Comparison of ENCODE assay signal across 20 cellular contexts in the genomic region with DNA sequence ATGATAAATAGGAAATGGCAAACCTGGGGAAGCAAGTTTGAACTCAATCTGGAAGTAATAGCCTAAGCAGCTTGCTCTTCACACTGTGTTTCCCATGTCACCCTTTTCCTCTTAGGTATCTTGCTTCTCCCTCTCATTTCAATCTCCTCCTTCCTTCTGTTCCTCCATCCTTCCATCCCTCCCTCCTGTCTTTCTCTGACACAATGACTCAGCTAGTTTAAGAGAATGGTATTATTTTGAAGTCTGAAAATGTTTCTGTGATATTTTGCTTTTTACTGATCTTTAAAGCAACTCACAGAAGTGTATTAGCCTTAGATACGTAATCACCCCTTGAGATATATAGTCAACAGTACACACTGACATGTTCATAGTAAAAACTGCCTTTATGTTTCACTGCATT. TPM values are rescaled to one million over a fixed set of nuclear protein-coding genes. Genes with fewer than 3 reads are reported as not detected.
A peak's percentile ranks its signal among the peaks of the same experiment; 100 is the strongest.
DNase-seq lines count a peak whose midpoint lies in the region; ATAC-seq and TF ChIP-seq lines count a peak whose summit lies in the region.
"Had no signal": no experiment of that assay in that cellular context is flagged by ENCODE, and none has a peak within 500 bp of the region (broad histone marks: within the 10 kb centered on the region; RNA-seq: fewer than 3 reads in every experiment).

No MANE protein-coding gene starts in this region.

- peak overlapping the region; percentile 46 to 74 for H3K27ac Mint-ChIP-seq in activated naive CD4-positive, alpha-beta T cell treated with anti-CD3 and anti-CD28 coated beads, Interleukin-2, amount 50 U/mL, for 72 hours
- peak overlapping the region; percentile 71 for H3K27ac Mint-ChIP-seq in neural crest cell (ENCODE audit: unreplicated experiment)

- H3K4me1 Mint-ChIP-seq in neural crest cell = no peaks in the 10 kb centered on the region

- H3K9me3 ChIP-seq in HUES6 (ENCODE audit: control insufficient read depth, insufficient read depth, low read depth, low read length) = no peaks in the 10 kb centered on the region
- H3K9me3 ChIP-seq: HAP-1 had no signal

- 0 out of 2 replicates have a peak overlapping the region, but pooled peaks have one; percentile 29 for H3K27ac ChIP-seq in HUES6 (ENCODE audit: low read depth, low read length)

- no peak for ATAC-seq in activated naive CD4-positive, alpha-beta T cell treated with anti-CD3 and anti-CD28 coated beads, Interleukin-2, amount 50 U/mL, for 72 hours
- ATAC-seq in left colon = no peak

- no peak overlapping the region for H3K4me3 ChIP-seq in HUES6 (ENCODE audit: low read depth, low read length)
- H3K4me3 ChIP-seq: HAP-1 had no signal

- no peak overlapping the region for H3K4me3 Mint-ChIP-seq in neural crest cell

- H3K36me3 Mint-ChIP-seq in activated naive CD4-positive, alpha-beta T cell treated with anti-CD3 and anti-CD28 coated beads, Interleukin-2, amount 50 U/mL, for 72 hours = no peaks in the 10 kb centered on the region
- peaks cover 3% of the 10 kb centered on the region for H3K36me3 Mint-ChIP-seq in neural crest cell (ENCODE audit: low read depth)

- H3K36me3 ChIP-seq in HUES6 (ENCODE audit: control insufficient read depth, insufficient read depth, low read length) = peaks cover 30% of the 10 kb centered on the region

- no peak overlapping the region for H3K9ac ChIP-seq in HUES6 (ENCODE audit: low read length)

- no peaks in the 10 kb centered on the region for H3K9me3 Mint-ChIP-seq in activated naive CD4-positive, alpha-beta T cell treated with anti-CD3 and anti-CD28 coated beads, Interleukin-2, amount 50 U/mL, for 72 hours
- H3K9me3 Mint-ChIP-seq in neural crest cell = no peaks in the 10 kb centered on the region

- DNase-seq in activated naive CD4-positive, alpha-beta T cell treated with anti-CD3 and anti-CD28 coated beads, Interleukin-2, amount 50 U/mL, for 72 hours (ENCODE audit: low spot score in 2 of 2) = no peak
- no peak for DNase-seq in activated naive CD4-positive, alpha-beta T cell treated with Interleukin-2 at 50 U/mL for 16 hours
- DNase-seq in amniotic epithelial cell (ENCODE audit: low read depth) (peak; percentile 8), neural crest cell (ENCODE audit: low read depth, low spot score) (no peak), NCI-H1105 treated with DMSO at 0.1 percent for 48 hours (lab: John Stamatoyannopoulos, UW) (no peak), left colon (no peak)
- DNase-seq in activated CD4-positive, CD25-positive, alpha-beta regulatory T cell (lab: John Stamatoyannopoulos, UW) = no peak
- DNase-seq: 8988T; DMS79 treated with DMSO at 0.1 percent for 48 hours; Karpas-422; MV-4-11; NCI-H1105; NCI-H1930; NCI-H2107; NCI-H446; NK-92 treated with Interleukin-12 subunit alpha and Interleukin-12 subunit beta, amount 100 ng/mL, for 24 hours; RPMI8226; SHP77 had no signal

- intact Hi-C loops in left colon (cut with DNase I, micrococcal nuclease) = no loop called here

- TF ChIP-seq CTCF in neural crest cell (conservative IDR thresholded peaks at IDR 0.05) = no peak

- H3K27me3 Mint-ChIP-seq in neural crest cell (ENCODE audit: low read depth) = no peaks in the 10 kb centered on the region

- peaks cover 4% of the 10 kb centered on the region; the same call in 1 of the 2 replicates for H3K4me1 ChIP-seq in HUES6 (ENCODE audit: control insufficient read depth, insufficient read depth, low read length)
- H3K4me1 ChIP-seq: HAP-1 had no signal

- H3K27me3 ChIP-seq in HUES6 (ENCODE audit: control insufficient read depth, insufficient read depth, low read length) = no peaks in the 10 kb centered on the region

RNA-seq across cellular contexts. Expression of gene FGD4, which starts 55.9 kb away (rescaled TPM):
- total RNA-seq in activated naive CD4-positive, alpha-beta T cell treated with anti-CD3 and anti-CD28 coated beads, Interleukin-2, amount 50 U/mL, for 72 hours = under 1 TPM; 0.11 to 0.66 TPM
- total RNA-seq in neural crest cell = 35.8 and 38.2 TPM in 2 replicates
- total RNA-seq in left colon = 10 to 100 TPM; 54.6 to 84.0 TPM

Comparison
In these comparisons a context has a peak if more than half of its experiments do, and no peak if none do; other contexts are left out.
1. RNA of gene FGD4, which starts 55.9 kb away (total RNA-seq): 54.6 to 84.0 TPM in left colon and 35.8 to 38.2 TPM in neural crest cell; 0.11 to 0.66 TPM in activated naive CD4-positive, alpha-beta T cell treated with anti-CD3 and anti-CD28 coated beads, Interleukin-2, amount 50 U/mL, for 72 hours; every median in the first group is over 10 times any median in the second.